In the genomic region with DNA sequence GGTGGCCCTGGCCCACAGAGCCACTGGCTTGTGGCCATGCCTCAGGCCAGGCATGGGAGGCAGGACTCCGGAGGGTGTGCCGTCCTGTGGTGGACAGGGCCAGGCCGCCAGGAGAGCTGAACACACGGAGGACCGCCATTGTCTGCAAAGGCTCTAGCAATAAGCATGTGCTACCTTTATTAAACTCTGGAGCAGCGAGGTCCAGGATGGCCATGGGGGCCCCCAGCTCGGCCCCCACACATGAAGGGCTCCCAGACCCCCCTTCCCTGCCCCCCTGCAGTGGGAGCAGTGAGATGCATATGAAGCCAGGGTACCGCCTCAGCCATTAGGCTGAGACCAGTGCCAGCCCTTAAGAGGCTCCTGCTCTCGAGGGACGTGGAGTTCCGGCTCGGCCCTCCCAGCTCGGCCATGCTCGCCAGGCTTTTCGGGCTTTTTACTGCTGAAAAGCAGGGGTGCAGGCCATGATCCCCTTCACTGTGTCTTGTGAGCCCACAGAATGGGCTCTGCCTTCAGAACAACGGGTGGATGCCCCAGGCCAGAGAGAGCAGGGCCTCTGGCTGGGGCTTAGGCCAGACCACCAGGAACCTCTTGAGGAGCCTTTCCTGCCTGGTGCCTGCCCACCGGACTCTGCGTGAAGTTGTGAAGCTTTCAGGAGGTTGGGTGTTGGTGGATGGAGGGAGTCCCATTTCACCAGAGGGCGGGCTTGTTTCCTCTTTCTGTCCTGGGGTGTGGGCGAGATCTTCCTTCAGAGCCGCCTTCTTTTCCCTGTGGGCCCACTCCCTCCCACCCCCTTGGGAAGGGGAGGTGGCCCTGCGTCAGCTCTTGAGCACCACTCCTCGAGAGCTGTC, we compare ENCODE assay signal across 1 cellular context.
TF ChIP-seq lines count a peak whose summit lies in the region.

No MANE protein-coding gene starts in this region.

TF ChIP-seq in HEK293, 187 proteins besides CTCF, POLR2A, EP300 and RAD21 (continued from another document):
- TF ChIP-seq, protein P1, sequence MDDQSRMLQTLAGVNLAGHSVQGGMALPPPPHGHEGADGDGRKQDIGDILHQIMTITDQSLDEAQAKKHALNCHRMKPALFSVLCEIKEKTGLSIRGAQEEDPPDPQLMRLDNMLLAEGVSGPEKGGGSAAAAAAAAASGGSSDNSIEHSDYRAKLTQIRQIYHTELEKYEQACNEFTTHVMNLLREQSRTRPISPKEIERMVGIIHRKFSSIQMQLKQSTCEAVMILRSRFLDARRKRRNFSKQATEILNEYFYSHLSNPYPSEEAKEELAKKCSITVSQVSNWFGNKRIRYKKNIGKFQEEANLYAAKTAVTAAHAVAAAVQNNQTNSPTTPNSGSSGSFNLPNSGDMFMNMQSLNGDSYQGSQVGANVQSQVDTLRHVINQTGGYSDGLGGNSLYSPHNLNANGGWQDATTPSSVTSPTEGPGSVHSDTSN (CRISPR knock-in tag; IDR thresholded peaks at IDR 0.05), result no peak
- TF ChIP-seq ZNF585B (tag by site-specific recombination; IDR thresholded peaks at IDR 0.05), result no peak
- no peak for TF ChIP-seq ZNF530 (tag by site-specific recombination; IDR thresholded peaks at IDR 0.05; ENCODE audit: low read depth)
- TF ChIP-seq, protein P2, sequence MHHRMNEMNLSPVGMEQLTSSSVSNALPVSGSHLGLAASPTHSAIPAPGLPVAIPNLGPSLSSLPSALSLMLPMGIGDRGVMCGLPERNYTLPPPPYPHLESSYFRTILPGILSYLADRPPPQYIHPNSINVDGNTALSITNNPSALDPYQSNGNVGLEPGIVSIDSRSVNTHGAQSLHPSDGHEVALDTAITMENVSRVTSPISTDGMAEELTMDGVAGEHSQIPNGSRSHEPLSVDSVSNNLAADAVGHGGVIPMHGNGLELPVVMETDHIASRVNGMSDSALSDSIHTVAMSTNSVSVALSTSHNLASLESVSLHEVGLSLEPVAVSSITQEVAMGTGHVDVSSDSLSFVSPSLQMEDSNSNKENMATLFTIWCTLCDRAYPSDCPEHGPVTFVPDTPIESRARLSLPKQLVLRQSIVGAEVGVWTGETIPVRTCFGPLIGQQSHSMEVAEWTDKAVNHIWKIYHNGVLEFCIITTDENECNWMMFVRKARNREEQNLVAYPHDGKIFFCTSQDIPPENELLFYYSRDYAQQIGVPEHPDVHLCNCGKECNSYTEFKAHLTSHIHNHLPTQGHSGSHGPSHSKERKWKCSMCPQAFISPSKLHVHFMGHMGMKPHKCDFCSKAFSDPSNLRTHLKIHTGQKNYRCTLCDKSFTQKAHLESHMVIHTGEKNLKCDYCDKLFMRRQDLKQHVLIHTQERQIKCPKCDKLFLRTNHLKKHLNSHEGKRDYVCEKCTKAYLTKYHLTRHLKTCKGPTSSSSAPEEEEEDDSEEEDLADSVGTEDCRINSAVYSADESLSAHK (tag by site-specific recombination; IDR thresholded peaks at IDR 0.05), result no peak
- TF ChIP-seq ZFHX2 (tag by site-specific recombination; conservative IDR thresholded peaks at IDR 0.05), result peak; percentile 63
- no peak for TF ChIP-seq ZBTB17 (tag by site-specific recombination; IDR thresholded peaks at IDR 0.05)
- TF ChIP-seq ZXDB (tag by site-specific recombination; IDR thresholded peaks at IDR 0.05), result no peak
- TF ChIP-seq ZNF747 (tag by site-specific recombination; IDR thresholded peaks at IDR 0.05), result no peak
- TF ChIP-seq, protein P3, sequence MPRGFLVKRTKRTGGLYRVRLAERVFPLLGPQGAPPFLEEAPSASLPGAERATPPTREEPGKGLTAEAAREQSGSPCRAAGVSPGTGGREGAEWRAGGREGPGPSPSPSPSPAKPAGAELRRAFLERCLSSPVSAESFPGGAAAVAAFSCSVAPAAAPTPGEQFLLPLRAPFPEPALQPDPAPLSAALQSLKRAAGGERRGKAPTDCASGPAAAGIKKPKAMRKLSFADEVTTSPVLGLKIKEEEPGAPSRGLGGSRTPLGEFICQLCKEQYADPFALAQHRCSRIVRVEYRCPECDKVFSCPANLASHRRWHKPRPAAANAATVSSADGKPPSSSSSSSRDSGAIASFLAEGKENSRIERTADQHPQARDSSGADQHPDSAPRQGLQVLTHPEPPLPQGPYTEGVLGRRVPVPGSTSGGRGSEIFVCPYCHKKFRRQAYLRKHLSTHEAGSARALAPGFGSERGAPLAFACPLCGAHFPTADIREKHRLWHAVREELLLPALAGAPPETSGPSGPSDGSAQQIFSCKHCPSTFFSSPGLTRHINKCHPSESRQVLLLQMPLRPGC (tag by site-specific recombination; IDR thresholded peaks at IDR 0.05), result no peak
- TF ChIP-seq EGR2 (tag by site-specific recombination; IDR thresholded peaks at IDR 0.05; ENCODE audit: low read depth), result peak; percentile 71; the same call in 1 of the 2 replicates
- no peak for TF ChIP-seq ZNF623 (tag by site-specific recombination; IDR thresholded peaks at IDR 0.05)
- TF ChIP-seq ZNF549 (tag by site-specific recombination; IDR thresholded peaks at IDR 0.05), result no peak
- no peak for TF ChIP-seq ZNF837 (tag by site-specific recombination; IDR thresholded peaks at IDR 0.05)
- no peak for TF ChIP-seq ZNF658 (tag by site-specific recombination; IDR thresholded peaks at IDR 0.05)
- no peak for TF ChIP-seq ZNF140 (tag by site-specific recombination; IDR thresholded peaks at IDR 0.05)
- TF ChIP-seq ZNF239 (tag by site-specific recombination; IDR thresholded peaks at IDR 0.05), result no peak
- no peak for TF ChIP-seq ZNF184 (tag by site-specific recombination; IDR thresholded peaks at IDR 0.05)
- TF ChIP-seq ZNF571 (tag by site-specific recombination; IDR thresholded peaks at IDR 0.05), result no peak
